In genomic region chr17:39165844-39166349, GRCh38 we compare ENCODE assay signal across 8 cellular contexts. TPM values are rescaled to one million over a fixed set of nuclear protein-coding genes. Genes with fewer than 3 reads are reported as not detected.
DNase-seq lines count a peak whose midpoint lies in the region; ATAC-seq, FAIRE-seq and TF ChIP-seq lines count a peak whose summit lies in the region.
"Had no signal": no experiment of that assay in that cellular context is flagged by ENCODE, and none has a peak within 500 bp of the region (broad histone marks: within the 10 kb centered on the region; RNA-seq: fewer than 3 reads in every experiment).

Gene ARL5C (minus strand): TSS chr17:39166161. CDS start chr17:39165760, 401 bp downstream.

- peak within 1 kb of the TSS; percentile 86 for H3K4me3 Mint-ChIP-seq in activated naive CD8-positive, alpha-beta T cell treated with anti-CD3 and anti-CD28 coated beads for 36 hours

- H3K9me3 ChIP-seq in HEK293 (ENCODE audit: control insufficient read depth, insufficient read depth, low read depth, low read length): no peaks in the 10 kb centered on the region
- no peaks in the 10 kb centered on the region for H3K9me3 ChIP-seq in keratinocyte (ENCODE audit: control insufficient read depth, low read depth, low read length)
- H3K9me3 ChIP-seq in spleen: peaks cover 0 to 4% (median 0%) of the 10 kb centered on the region in 8 donors

- WGBS in spleen, 5 donors: 51 to 81% (median 53%) methylated on average over 10 to 17 of the region's 17 CpGs

- dilution Hi-C loops in keratinocyte (cut with MboI; ENCODE audit: extremely low pct_ligation_motif_present, low sequenced_read_pairs): no loop called here

- H3K4me1 ChIP-seq in HEK293 (ENCODE audit: control insufficient read depth, insufficient read depth, low read length) (0 out of 2 replicates have a peak, but pooled peaks cover 4% of the 10 kb centered on the region), keratinocyte (ENCODE audit: control insufficient read depth, extremely low read depth, insufficient read depth, low read length) (peaks cover 9% of the 10 kb centered on the region), spleen (peaks cover 13 to 44% (median 37%) of the 10 kb centered on the region in 6 donors)

- peaks cover 39% of the 10 kb centered on the region for H3K27me3 Mint-ChIP-seq in activated naive CD8-positive, alpha-beta T cell treated with anti-CD3 and anti-CD28 coated beads for 36 hours

- H3K27me3 ChIP-seq in keratinocyte (ENCODE audit: control insufficient read depth, extremely low read depth, insufficient read depth, low read length) (peaks cover 10% of the 10 kb centered on the region), spleen (replicated peaks in 1 of 7) (peaks cover 0 to 36% (median 15%) of the 10 kb centered on the region in 7 donors)

- no peaks in the 10 kb centered on the region for H3K79me2 ChIP-seq in keratinocyte (ENCODE audit: control insufficient read depth, insufficient read depth, low read length)

- H3K4me2 ChIP-seq in keratinocyte (ENCODE audit: control insufficient read depth, extremely low read depth, insufficient read depth, low read depth, low read length): peak within 1 kb of the TSS; percentile 73

- H3K27ac Mint-ChIP-seq in activated naive CD8-positive, alpha-beta T cell treated with anti-CD3 and anti-CD28 coated beads for 36 hours: no peak within 1 kb of the TSS

- no peaks in the 10 kb centered on the region for H3K36me3 ChIP-seq in HEK293 (ENCODE audit: control insufficient read depth in 2 of 2, insufficient read depth in 1 of 2, low read length in 2 of 2)
- H3K36me3 ChIP-seq in keratinocyte (ENCODE audit: control insufficient read depth in 2 of 2, extremely low read depth in 1 of 2, insufficient read depth in 2 of 2, low read length in 2 of 2): no peaks in the 10 kb centered on the region
- no peaks in the 10 kb centered on the region for H3K36me3 ChIP-seq in spleen

- H3K4me1 Mint-ChIP-seq in activated naive CD8-positive, alpha-beta T cell treated with anti-CD3 and anti-CD28 coated beads for 36 hours: peaks cover 9% of the 10 kb centered on the region

- H4K20me1 ChIP-seq in keratinocyte (ENCODE audit: control insufficient read depth, extremely low read depth, insufficient read depth, low read length): no peaks in the 10 kb centered on the region

- POLR2A ChIA-PET in HEK293 (lab: Yijun Ruan, JAX): interaction anchor here (0.6 to 1.8 kb wide), 5 partner anchors 34 to 1028 kb away, joined by 3 to 23 read pairs (median 4); partner anchors contain the start of genes RPL19 and RPL23

- no peaks in the 10 kb centered on the region for H3K36me3 Mint-ChIP-seq in activated naive CD8-positive, alpha-beta T cell treated with anti-CD3 and anti-CD28 coated beads for 36 hours

- H2AFZ ChIP-seq in keratinocyte (ENCODE audit: control insufficient read depth, low read length): peak within 1 kb of the TSS; percentile 76

- H3K27ac ChIP-seq in HEK293 (ENCODE audit: extremely low read depth, low read depth, low read length) (no peak within 1 kb of the TSS), keratinocyte (ENCODE audit: control insufficient read depth, insufficient read depth, low read length) (no peak within 1 kb of the TSS), spleen (peak within 1 kb of the TSS in 5 of 8 donors; percentile 3 to 65 (median 45))

- H3K4me3 ChIP-seq in HEK293 (ENCODE audit: low read depth, low read length) (no peak within 1 kb of the TSS), keratinocyte (ENCODE audit: control insufficient read depth in 2 of 3, extremely low read depth in 1 of 3, insufficient read depth in 2 of 3, low read depth in 1 of 3, low read length in 3 of 3) (peak within 1 kb of the TSS in 1 of 3 experiments; percentile 52), spleen (peak within 1 kb of the TSS; percentile 36 to 79 (median 49))

- intact Hi-C loops in spleen (cut with DNase I; ENCODE audit: low total_unique reads): no loop called here

- CTCF ChIA-PET in HEK293 (lab: Yijun Ruan, JAX): interaction anchor here (1.1 to 7.0 kb wide), 6 partner anchors 10 to 183 kb away, joined by 3 to 183 read pairs (median 39); no protein-coding TSS in a partner anchor

- TF ChIP-seq POLR2A in spleen (IDR thresholded peaks at IDR 0.05): no peak

- H3K9ac ChIP-seq in keratinocyte (ENCODE audit: control insufficient read depth, extremely low read depth, insufficient read depth, low read length): no peak within 1 kb of the TSS

- H3K9me1 ChIP-seq in keratinocyte (ENCODE audit: control insufficient read depth, extremely low read depth, insufficient read depth, low read length): no peaks in the 10 kb centered on the region

- DNase-seq in activated naive CD8-positive, alpha-beta T cell treated with anti-CD3 and anti-CD28 coated beads for 36 hours: no peak
- no peak for DNase-seq in keratinocyte (ENCODE audit: low read depth, low spot score)
- no peak for DNase-seq in spleen
- DNase-seq in putamen (ENCODE audit: low spot score): no peak
- DNase-seq in RPMI8226: no peak
- DNase-seq: NCI-H1694 treated with DMSO at 0.1 percent for 48 hours had no signal

- ATAC-seq in GM19351 (IDR thresholded peaks at IDR 0.05; ENCODE audit: unreplicated experiment): no peak

- TF ChIP-seq CTCF in HEK293 (tag by site-specific recombination; IDR thresholded peaks at IDR 0.05): no peak
- TF ChIP-seq CTCF in keratinocyte (optimal IDR thresholded peaks at IDR 0.05 in 1 of 3, IDR thresholded peaks at IDR 0.05 in 1 of 3, conservative IDR thresholded peaks at IDR 0.05 in 1 of 3; ENCODE audit: extremely low read depth in 1 of 3, insufficient read depth in 2 of 3, low read length in 3 of 3): no peak
- no peak for TF ChIP-seq CTCF in spleen (IDR thresholded peaks at IDR 0.05 in 8 of 11, conservative IDR thresholded peaks at IDR 0.05 in 3 of 11)

- FAIRE-seq in keratinocyte (lab: Jason Lieb, UNC): no peak

- H3K9me3 Mint-ChIP-seq in activated naive CD8-positive, alpha-beta T cell treated with anti-CD3 and anti-CD28 coated beads for 36 hours: peaks cover 1% of the 10 kb centered on the region

TF ChIP-seq in HEK293, 187 proteins besides CTCF, POLR2A, EP300 and RAD21:
- TF ChIP-seq ZNF133 (tag by site-specific recombination; IDR thresholded peaks at IDR 0.05) (no peak), PRDM10 (tag by site-specific recombination; IDR thresholded peaks at IDR 0.05) (peak; percentile 67), ZNF624 (tag by site-specific recombination; IDR thresholded peaks at IDR 0.05) (no peak), ZNF623 (tag by site-specific recombination; IDR thresholded peaks at IDR 0.05) (no peak), ZNF610 (tag by site-specific recombination; IDR thresholded peaks at IDR 0.05; ENCODE audit: borderline replicate concordance) (no peak)

RNA-seq across cellular contexts. Expression of gene ARL5C, which starts in this region (rescaled TPM):
- not detected for total RNA-seq in activated naive CD8-positive, alpha-beta T cell treated with anti-CD3 and anti-CD28 coated beads for 36 hours
- polyA plus RNA-seq in keratinocyte (not detected in 3 replicates), spleen (not detected)
- not detected for polyA plus RNA-seq in keratinocyte (2011; ENCODE audit: low read depth)
- polyA plus RNA-seq in keratinocyte (2011; cell fraction: cytosol; rRNA removed): not detected in 2 replicates
- not detected in 2 replicates for polyA plus RNA-seq in keratinocyte (2011; cell fraction: nucleus; rRNA removed)
- polyA plus RNA-seq in keratinocyte (2012; ENCODE audit: low replicate concordance): not detected in 2 replicates
- polyA minus RNA-seq in keratinocyte: not detected in 3 replicates
- not detected for polyA minus RNA-seq in keratinocyte (2011; cell fraction: cytosol; rRNA and poly(A)+ RNA removed)
- not detected in 2 replicates for polyA minus RNA-seq in keratinocyte (2011; cell fraction: nucleus; rRNA and poly(A)+ RNA removed)
- not detected for total RNA-seq in spleen

Comparison
In these comparisons a context has a peak if more than half of its experiments do, and no peak if none do; other contexts are left out.
1. H3K27ac ChIP-seq: peak in spleen (5 of 8); none in HEK293 (single experiment) and keratinocyte (single experiment).